11 cellular contexts compared by ENCODE assay signal in the genomic region with DNA sequence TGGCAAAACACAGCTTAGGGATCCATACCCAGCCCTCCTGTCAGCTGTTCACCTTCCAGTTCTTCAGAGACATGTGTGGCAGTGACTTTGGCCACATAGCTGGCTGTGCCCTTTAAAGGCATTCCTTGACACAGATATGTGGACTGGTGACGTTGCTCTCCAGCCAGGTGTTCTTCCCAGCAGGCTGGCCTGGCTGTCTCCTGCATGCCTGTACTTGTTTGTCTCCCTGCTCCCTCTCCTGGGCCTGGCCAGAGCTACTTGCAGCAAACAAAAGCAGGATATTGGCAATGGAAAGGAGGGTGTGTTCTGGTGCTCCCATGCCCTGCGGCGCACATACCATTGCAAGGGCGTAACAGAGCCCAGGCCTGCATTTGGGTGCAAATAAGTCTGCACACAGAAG. TPM values are rescaled to one million over a fixed set of nuclear protein-coding genes. Genes with fewer than 3 reads are reported as not detected.
DNase-seq lines count a peak whose midpoint lies in the region; ATAC-seq and TF ChIP-seq lines count a peak whose summit lies in the region.
"Had no signal": no experiment of that assay in that cellular context is flagged by ENCODE, and none has a peak within 500 bp of the region (broad histone marks: within the 10 kb centered on the region; RNA-seq: fewer than 3 reads in every experiment).

No MANE protein-coding gene starts in this region.

- H3K27ac ChIP-seq in HUES6 (ENCODE audit: low read depth, low read length): peak overlapping the region; percentile 61
- peak overlapping the region; percentile 15 for H3K27ac ChIP-seq in skeletal muscle tissue (ENCODE audit: low read depth, low read length)
- H3K27ac ChIP-seq: tibial artery had no signal

- POLR2A ChIA-PET in WTC11 (lab: Charles Lee): interaction anchor here (0.7 to 0.8 kb wide), 2 partner anchors 91 to 269 kb away, joined by 3 read pairs; no protein-coding TSS in a partner anchor

- H3K4me1 Mint-ChIP-seq in WTC11: peaks cover 20% of the 10 kb centered on the region
- H3K4me1 Mint-ChIP-seq in effector memory CD8-positive, alpha-beta T cell (ENCODE audit: low read depth in 2 of 2): peaks cover 4 to 13% of the 10 kb centered on the region in 2 donors

- H3K27me3 ChIP-seq in HUES6 (ENCODE audit: control insufficient read depth, insufficient read depth, low read length) (no peaks in the 10 kb centered on the region), skeletal muscle tissue (ENCODE audit: control insufficient read depth in 3 of 3, insufficient read depth in 3 of 3, low read length in 3 of 3) (no peaks in the 10 kb centered on the region)
- H3K27me3 ChIP-seq: tibial artery had no signal

- no peak overlapping the region for H3K4me3 ChIP-seq in HUES6 (ENCODE audit: low read depth, low read length)
- H3K4me3 ChIP-seq in skeletal muscle tissue (ENCODE audit: low read length in 3 of 3): no peak overlapping the region
- H3K4me3 ChIP-seq: tibial artery had no signal

- H3K9me3 ChIP-seq in HUES6 (ENCODE audit: control insufficient read depth, insufficient read depth, low read depth, low read length) (no peaks in the 10 kb centered on the region), skeletal muscle tissue (ENCODE audit: control insufficient read depth in 3 of 3, low read length in 3 of 3) (no peaks in the 10 kb centered on the region)
- H3K9me3 ChIP-seq: tibial artery had no signal

- H3K4me3 Mint-ChIP-seq in WTC11: no peak overlapping the region
- H3K4me3 Mint-ChIP-seq in effector memory CD8-positive, alpha-beta T cell: no peak overlapping the region
- H3K4me3 Mint-ChIP-seq: naive thymus-derived CD4-positive, alpha-beta T cell had no signal

- H3K9me3 Mint-ChIP-seq in WTC11: no peaks in the 10 kb centered on the region
- H3K9me3 Mint-ChIP-seq in effector memory CD8-positive, alpha-beta T cell: no peaks in the 10 kb centered on the region
- H3K9me3 Mint-ChIP-seq: naive thymus-derived CD4-positive, alpha-beta T cell had no signal

- H3K36me3 Mint-ChIP-seq in WTC11: peaks cover 3% of the 10 kb centered on the region; the same call in 1 of the 2 replicates
- no peaks in the 10 kb centered on the region for H3K36me3 Mint-ChIP-seq in effector memory CD8-positive, alpha-beta T cell (ENCODE audit: insufficient read depth)

- H3K27me3 Mint-ChIP-seq in WTC11 (ENCODE audit: low read depth): no peaks in the 10 kb centered on the region
- no peaks in the 10 kb centered on the region for H3K27me3 Mint-ChIP-seq in effector memory CD8-positive, alpha-beta T cell
- H3K27me3 Mint-ChIP-seq: naive thymus-derived CD4-positive, alpha-beta T cell had no signal

- peak; percentile 42 for DNase-seq in WTC11 (ENCODE audit: low spot score)
- peak; percentile 94 for DNase-seq in islet precursor cell
- DNase-seq in occipital lobe (lab: John Stamatoyannopoulos, UW): no peak
- no peak for DNase-seq in effector memory CD8-positive, alpha-beta T cell
- DNase-seq: naive thymus-derived CD4-positive, alpha-beta T cell; NCI-H2081; tibial artery had no signal

- CTCF ChIA-PET in WTC11 (lab: Charles Lee): interaction anchor here (0.6 to 2.0 kb wide), 9 partner anchors 16 to 363 kb away, joined by 3 to 24 read pairs (median 4); a partner anchor contains a TSS

- H3K4me1 ChIP-seq in HUES6 (ENCODE audit: control insufficient read depth, insufficient read depth, low read length) (peaks cover 25% of the 10 kb centered on the region), skeletal muscle tissue (ENCODE audit: control insufficient read depth in 3 of 3, insufficient read depth in 3 of 3, low read length in 3 of 3) (peaks cover 12 to 21% (median 21%) of the 10 kb centered on the region in 3 donors)

- H3K9ac ChIP-seq in HUES6 (ENCODE audit: low read length): peak overlapping the region; percentile 47
- no peak overlapping the region for H3K9ac ChIP-seq in skeletal muscle tissue (ENCODE audit: low read depth in 1 of 3, low read length in 3 of 3)

- H3K36me3 ChIP-seq in HUES6 (ENCODE audit: control insufficient read depth, insufficient read depth, low read length) (peaks cover 12% of the 10 kb centered on the region), skeletal muscle tissue (ENCODE audit: control insufficient read depth in 3 of 3, insufficient read depth in 3 of 3, low read length in 3 of 3) (peaks cover 2 to 10% (median 3%) of the 10 kb centered on the region in 3 donors)

- peak overlapping the region; percentile 70; the same call in 1 of the 2 replicates for H3K27ac Mint-ChIP-seq in WTC11
- peak overlapping the region in 1 of 2 donors; percentile 84 for H3K27ac Mint-ChIP-seq in effector memory CD8-positive, alpha-beta T cell
- H3K27ac Mint-ChIP-seq: naive thymus-derived CD4-positive, alpha-beta T cell had no signal

- ATAC-seq in WTC11: peak; percentile 89
- ATAC-seq in HG02678 (IDR thresholded peaks at IDR 0.05; ENCODE audit: unreplicated experiment): no peak
- no peak for ATAC-seq in HG03439 (IDR thresholded peaks at IDR 0.05; ENCODE audit: unreplicated experiment)
- no peak for ATAC-seq in effector memory CD8-positive, alpha-beta T cell (replicated peaks)
- ATAC-seq: naive thymus-derived CD4-positive, alpha-beta T cell had no signal

- TF ChIP-seq CTCF in WTC11 (IDR thresholded peaks at IDR 0.05): no peak

TF ChIP-seq in WTC11, 78 proteins besides CTCF, POLR2A, EP300 and RAD21:
- TF ChIP-seq, protein P1, sequence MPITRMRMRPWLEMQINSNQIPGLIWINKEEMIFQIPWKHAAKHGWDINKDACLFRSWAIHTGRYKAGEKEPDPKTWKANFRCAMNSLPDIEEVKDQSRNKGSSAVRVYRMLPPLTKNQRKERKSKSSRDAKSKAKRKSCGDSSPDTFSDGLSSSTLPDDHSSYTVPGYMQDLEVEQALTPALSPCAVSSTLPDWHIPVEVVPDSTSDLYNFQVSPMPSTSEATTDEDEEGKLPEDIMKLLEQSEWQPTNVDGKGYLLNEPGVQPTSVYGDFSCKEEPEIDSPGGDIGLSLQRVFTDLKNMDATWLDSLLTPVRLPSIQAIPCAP (CRISPR knock-in tag; IDR thresholded peaks at IDR 0.05): no peak
- TF ChIP-seq, protein P2, sequence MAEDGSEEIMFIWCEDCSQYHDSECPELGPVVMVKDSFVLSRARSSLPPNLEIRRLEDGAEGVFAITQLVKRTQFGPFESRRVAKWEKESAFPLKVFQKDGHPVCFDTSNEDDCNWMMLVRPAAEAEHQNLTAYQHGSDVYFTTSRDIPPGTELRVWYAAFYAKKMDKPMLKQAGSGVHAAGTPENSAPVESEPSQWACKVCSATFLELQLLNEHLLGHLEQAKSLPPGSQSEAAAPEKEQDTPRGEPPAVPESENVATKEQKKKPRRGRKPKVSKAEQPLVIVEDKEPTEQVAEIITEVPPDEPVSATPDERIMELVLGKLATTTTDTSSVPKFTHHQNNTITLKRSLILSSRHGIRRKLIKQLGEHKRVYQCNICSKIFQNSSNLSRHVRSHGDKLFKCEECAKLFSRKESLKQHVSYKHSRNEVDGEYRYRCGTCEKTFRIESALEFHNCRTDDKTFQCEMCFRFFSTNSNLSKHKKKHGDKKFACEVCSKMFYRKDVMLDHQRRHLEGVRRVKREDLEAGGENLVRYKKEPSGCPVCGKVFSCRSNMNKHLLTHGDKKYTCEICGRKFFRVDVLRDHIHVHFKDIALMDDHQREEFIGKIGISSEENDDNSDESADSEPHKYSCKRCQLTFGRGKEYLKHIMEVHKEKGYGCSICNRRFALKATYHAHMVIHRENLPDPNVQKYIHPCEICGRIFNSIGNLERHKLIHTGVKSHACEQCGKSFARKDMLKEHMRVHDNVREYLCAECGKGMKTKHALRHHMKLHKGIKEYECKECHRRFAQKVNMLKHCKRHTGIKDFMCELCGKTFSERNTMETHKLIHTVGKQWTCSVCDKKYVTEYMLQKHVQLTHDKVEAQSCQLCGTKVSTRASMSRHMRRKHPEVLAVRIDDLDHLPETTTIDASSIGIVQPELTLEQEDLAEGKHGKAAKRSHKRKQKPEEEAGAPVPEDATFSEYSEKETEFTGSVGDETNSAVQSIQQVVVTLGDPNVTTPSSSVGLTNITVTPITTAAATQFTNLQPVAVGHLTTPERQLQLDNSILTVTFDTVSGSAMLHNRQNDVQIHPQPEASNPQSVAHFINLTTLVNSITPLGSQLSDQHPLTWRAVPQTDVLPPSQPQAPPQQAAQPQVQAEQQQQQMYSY (CRISPR knock-in tag; IDR thresholded peaks at IDR 0.05): 0 out of 2 replicates have a peak, but pooled peaks have one; percentile 32

RNA-seq across cellular contexts. Expression of a gene that starts 38.3 kb away (rescaled TPM):
- total RNA-seq in WTC11 (2021) (1.6 to 2.1 TPM (median 2.0 TPM) in 3 replicates), skeletal muscle tissue (6.3 TPM), occipital lobe (23.2 TPM)

RNA-seq across cellular contexts. Expression of a gene that starts 41.9 kb away (rescaled TPM):
- total RNA-seq in WTC11 (2021): 33.1 to 42.8 TPM (median 33.6 TPM) in 3 replicates
- total RNA-seq in skeletal muscle tissue: 15.7 TPM
- total RNA-seq in occipital lobe: 16.7 TPM

Comparison
In these comparisons a context has a peak if more than half of its experiments do, and no peak if none do; other contexts are left out.
1. DNase-seq: peak in WTC11 (single experiment) and islet precursor cell (single experiment); none in occipital lobe (single experiment) and effector memory CD8-positive, alpha-beta T cell (0 of 3).